Comparison of ENCODE assay signal across 23 cellular contexts in the genomic region with DNA sequence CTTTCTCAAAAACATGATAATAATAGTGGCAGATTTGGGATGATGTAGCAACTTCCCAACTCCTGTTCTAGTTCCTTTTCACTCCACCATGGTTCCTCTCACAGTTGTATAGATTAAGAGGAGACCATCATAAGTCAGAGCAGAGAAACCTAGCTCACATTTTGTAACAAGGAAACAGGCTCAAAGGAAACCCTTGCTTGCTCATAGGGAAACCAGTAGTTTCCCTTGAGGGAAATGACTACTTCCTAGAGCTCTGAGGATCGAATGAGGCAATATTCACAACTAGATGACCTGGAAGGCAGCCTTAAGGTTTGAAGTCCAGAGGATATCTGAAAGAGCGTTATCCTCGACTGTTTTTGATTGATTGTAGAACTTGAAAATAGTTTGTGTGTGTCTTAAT.
DNase-seq lines count a peak whose midpoint lies in the region; ATAC-seq, FAIRE-seq and TF ChIP-seq lines count a peak whose summit lies in the region.
"Had no signal": no experiment of that assay in that cellular context is flagged by ENCODE, and none has a peak within 500 bp of the region (broad histone marks: within the 10 kb centered on the region; RNA-seq: fewer than 3 reads in every experiment).

No MANE protein-coding gene starts in this region.

- peaks cover 0 to 10% (median 0%) of the 10 kb centered on the region in 11 experiments; a peak in 5 of 22 replicates for H3K36me3 ChIP-seq in BLaER1 treated with 17β-estradiol and CSF1 and Interleukin-3, amounts not matched to agents 10 nM and 100 nM
- no peaks in the 10 kb centered on the region for H3K36me3 ChIP-seq in bronchial epithelial cell (ENCODE audit: control insufficient read depth, insufficient read depth, low read length)
- peaks cover 0 to 6% of the 10 kb centered on the region in 2 donors for H3K36me3 ChIP-seq in small intestine (ENCODE audit: control insufficient read depth in 2 of 2, insufficient read depth in 2 of 2, low read length in 2 of 2)
- H3K36me3 ChIP-seq: BE2C had no signal

- H3K27ac ChIP-seq in BLaER1 treated with 17β-estradiol and CSF1 and Interleukin-3, amounts not matched to agents 10 nM and 100 nM = peak overlapping the region in 4 of 11 experiments; percentile 3 to 24 (median 18); a peak in 4 of 22 replicates
- no peak overlapping the region for H3K27ac ChIP-seq in small intestine (ENCODE audit: low read depth in 1 of 2, low read length in 1 of 2)
- H3K27ac ChIP-seq: A549, C4-2B had no signal

- TF ChIP-seq CTCF in bronchial epithelial cell (IDR thresholded peaks at IDR 0.05; ENCODE audit: insufficient read depth, low read length, severe bottlenecking) = no peak

- H3K4me2 ChIP-seq in BLaER1 treated with 17β-estradiol and CSF1 and Interleukin-3, amounts not matched to agents 10 nM and 100 nM = peak overlapping the region in 8 of 11 experiments; percentile 22 to 58 (median 42); a peak in 15 of 22 replicates
- H3K4me2 ChIP-seq: A549, GM23338 had no signal

- no peak for ATAC-seq in HG02981 (IDR thresholded peaks at IDR 0.05; ENCODE audit: unreplicated experiment)
- ATAC-seq: A549, GM12878, GM23338, HCT116 had no signal

- no peaks in the 10 kb centered on the region for H3K27me3 ChIP-seq in BLaER1 treated with 17β-estradiol and CSF1 and Interleukin-3, amounts not matched to agents 10 nM and 100 nM
- H3K27me3 ChIP-seq in bronchial epithelial cell (ENCODE audit: control insufficient read depth, insufficient read depth, low read length) (no peaks in the 10 kb centered on the region), small intestine (ENCODE audit: control insufficient read depth in 2 of 2, insufficient read depth in 2 of 2, low read length in 2 of 2) (no peaks in the 10 kb centered on the region)
- H3K27me3 ChIP-seq: BE2C had no signal

- peaks cover 0 to 22% (median 12%) of the 10 kb centered on the region in 11 experiments; a peak in 12 of 22 replicates for H3K9me3 ChIP-seq in BLaER1 treated with 17β-estradiol and CSF1 and Interleukin-3, amounts not matched to agents 10 nM and 100 nM (replicated peaks in 1 of 11)
- H3K9me3 ChIP-seq in small intestine (ENCODE audit: control insufficient read depth, low read depth) = no peaks in the 10 kb centered on the region
- H3K9me3 ChIP-seq: A549, BE2C had no signal

- no peak overlapping the region for H3K9ac ChIP-seq in BLaER1 treated with 17β-estradiol and CSF1 and Interleukin-3, amounts not matched to agents 10 nM and 100 nM

- DNase-seq in bronchial epithelial cell (ENCODE audit: low read depth) (peak; percentile 25), small intestine (peak; percentile 12), superior temporal gyrus (ENCODE audit: extremely low spot score) (no peak), frontal cortex (ENCODE audit: low spot score in 2 of 2) (no peak)
- DNase-seq: 8988T; ACHN; BE2C; CD4-positive, alpha-beta T cell; CD8-positive, alpha-beta memory T cell; DMS 273 treated with DMSO at 0.1 percent for 48 hours; DMS79; EL; GDM1; H9 had no signal

- WGBS in small intestine, 3 donors = 20 to 53% (median 36%) methylated on average over 3 of the region's 3 CpGs

- FAIRE-seq in bronchial epithelial cell (lab: Jason Lieb, UNC) = no peak
- FAIRE-seq in small intestine (lab: Jason Lieb, UNC) = no peak
- FAIRE-seq in frontal cortex (lab: Jason Lieb, UNC) = no peak
- FAIRE-seq: A549, D721Med, GM12878, GM19239 had no signal

- no peaks in the 10 kb centered on the region for H4K20me1 ChIP-seq in BLaER1 treated with 17β-estradiol and CSF1 and Interleukin-3, amounts not matched to agents 10 nM and 100 nM

- no peak overlapping the region for H3K4me3 ChIP-seq in BLaER1 treated with 17β-estradiol and CSF1 and Interleukin-3, amounts not matched to agents 10 nM and 100 nM
- H3K4me3 ChIP-seq in bronchial epithelial cell (ENCODE audit: low read depth, low read length) (no peak overlapping the region), small intestine (ENCODE audit: low read depth in 1 of 2, low read length in 2 of 2) (no peak overlapping the region)
- H3K4me3 ChIP-seq: A549, GM12878, GM23338 had no signal

- H3K4me1 ChIP-seq in BLaER1 treated with 17β-estradiol and CSF1 and Interleukin-3, amounts not matched to agents 10 nM and 100 nM = peaks cover 0 to 37% (median 15%) of the 10 kb centered on the region in 10 experiments; a peak in 14 of 20 replicates
- no peaks in the 10 kb centered on the region for H3K4me1 ChIP-seq in small intestine (ENCODE audit: control insufficient read depth in 2 of 2, insufficient read depth in 1 of 2, low read depth in 1 of 2, low read length in 1 of 2)
- H3K4me1 ChIP-seq: A549, BE2C had no signal

Comparison
In these comparisons a context has a peak if more than half of its experiments do, and no peak if none do; other contexts are left out.
1. DNase-seq: peak in bronchial epithelial cell (single experiment) and small intestine (single experiment); none in superior temporal gyrus (single experiment) and frontal cortex (0 of 2).